ENCODE assay signal across 20 cellular contexts in the genomic region with DNA sequence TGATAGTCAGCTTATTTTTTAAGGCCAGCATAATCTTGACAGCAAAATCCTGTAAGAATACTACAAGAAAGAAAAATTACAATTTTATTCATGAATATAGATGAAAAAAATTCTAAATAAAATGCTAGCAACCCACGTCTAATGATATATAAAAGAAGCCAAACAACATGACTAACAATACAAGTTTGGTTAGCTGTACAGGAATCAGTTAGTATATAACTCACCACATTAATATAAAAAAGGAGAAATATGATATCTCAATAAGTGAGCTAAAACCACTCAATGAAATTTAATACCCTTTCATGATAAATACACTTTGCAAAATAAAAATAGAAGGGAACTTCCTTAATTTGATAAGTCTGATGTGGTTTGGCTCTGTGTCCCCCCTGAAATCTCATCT.
DNase-seq lines count a peak whose midpoint lies in the region; ATAC-seq, FAIRE-seq and TF ChIP-seq lines count a peak whose summit lies in the region.
"Had no signal": no experiment of that assay in that cellular context is flagged by ENCODE, and none has a peak within 500 bp of the region (broad histone marks: within the 10 kb centered on the region; RNA-seq: fewer than 3 reads in every experiment).

No MANE protein-coding gene starts in this region.

- H3K4me3 ChIP-seq in SK-N-SH (ENCODE audit: low read depth in 2 of 2, low read length in 1 of 2) (no peak overlapping the region), bronchial epithelial cell (ENCODE audit: low read depth, low read length) (no peak overlapping the region)
- H3K4me3 ChIP-seq: A549 had no signal

- DNase-seq in DMS53 (lab: John Stamatoyannopoulos, UW) (peak; percentile 36), DMS53 treated with DMSO at 0.1 percent for 48 hours (lab: John Stamatoyannopoulos, UW; ENCODE audit: unreplicated experiment) (no peak), SK-N-SH (no peak), bronchial epithelial cell (ENCODE audit: low read depth) (peak; percentile 27), kidney glomerular epithelial cell (lab: John Stamatoyannopoulos, UW) (no peak)
- DNase-seq in activated naive CD4-positive, alpha-beta T cell (lab: John Stamatoyannopoulos, UW): no peak
- DNase-seq: AML-193; Caco-2; CD4-positive, alpha-beta T cell; DMS79 treated with DMSO at 0.1 percent for 48 hours; GF-D8; H9; IMR-90 had no signal

- H2AFZ ChIP-seq in SK-N-SH (ENCODE audit: low read depth): no peak overlapping the region

- no peak overlapping the region for H3K9ac ChIP-seq in SK-N-SH

- no peaks in the 10 kb centered on the region for H4K20me1 ChIP-seq in SK-N-SH (ENCODE audit: insufficient read depth)

- no peak overlapping the region for H3K4me2 ChIP-seq in SK-N-SH
- H3K4me2 ChIP-seq: A549 had no signal

- POLR2A ChIA-PET in SK-N-SH (lab: Yijun Ruan, JAX): no interaction called here

- no peak for TF ChIP-seq RAD21 in SK-N-SH (IDR thresholded peaks at IDR 0.05; ENCODE audit: low read length)

- WGBS in SK-N-SH (ENCODE audit: low lambda C conversion rate): 54% methylated on average over 1 of the region's 1 CpG

- H3K79me2 ChIP-seq in SK-N-SH (ENCODE audit: insufficient read depth): no peaks in the 10 kb centered on the region

- no peak for TF ChIP-seq EP300 in SK-N-SH (IDR thresholded peaks at IDR 0.05; ENCODE audit: borderline replicate concordance in 1 of 2, low read depth in 1 of 2, low read length in 1 of 2)

- CTCF ChIA-PET in SK-N-SH (lab: Yijun Ruan, JAX): no interaction called here

- no peaks in the 10 kb centered on the region for H3K27me3 ChIP-seq in SK-N-SH (ENCODE audit: insufficient read depth)
- no peaks in the 10 kb centered on the region for H3K27me3 ChIP-seq in bronchial epithelial cell (ENCODE audit: control insufficient read depth, insufficient read depth, low read length)

- no peaks in the 10 kb centered on the region for H3K36me3 ChIP-seq in SK-N-SH (replicated peaks in 1 of 2; ENCODE audit: control insufficient read depth in 1 of 2, insufficient read depth in 2 of 2, low read length in 1 of 2)
- H3K36me3 ChIP-seq in bronchial epithelial cell (ENCODE audit: control insufficient read depth, insufficient read depth, low read length): no peaks in the 10 kb centered on the region

- H3K27ac ChIP-seq in SK-N-SH (ENCODE audit: low read depth in 2 of 2, low read length in 1 of 2): no peak overlapping the region
- H3K27ac ChIP-seq: 22Rv1, A549, C4-2B had no signal

- no peaks in the 10 kb centered on the region for H3K4me1 ChIP-seq in SK-N-SH (ENCODE audit: control insufficient read depth in 1 of 2, insufficient read depth in 2 of 2, low read depth in 1 of 2, low read length in 1 of 2)
- H3K4me1 ChIP-seq: A549, Caco-2 had no signal

- no peaks in the 10 kb centered on the region for H3K9me2 ChIP-seq in SK-N-SH

- no peaks in the 10 kb centered on the region for H3K9me3 ChIP-seq in SK-N-SH
- H3K9me3 ChIP-seq: A549 had no signal

- TF ChIP-seq CTCF in SK-N-SH (IDR thresholded peaks at IDR 0.05) (no peak), bronchial epithelial cell (IDR thresholded peaks at IDR 0.05; ENCODE audit: insufficient read depth, low read length, severe bottlenecking) (no peak)

- H3F3A ChIP-seq in SK-N-SH (replicated peaks; ENCODE audit: insufficient read depth): no peaks in the 10 kb centered on the region

- no peak for FAIRE-seq in bronchial epithelial cell (lab: Jason Lieb, UNC)
- FAIRE-seq: A549, D721Med, H1, HTR-8/SVneo had no signal

- ATAC-seq in SK-N-SH treated with all-trans-retinoic acid at 6 μM for 48 hours: peak; percentile 40; the same call in 1 of the 3 replicates
- ATAC-seq: A549 had no signal

TF ChIP-seq in SK-N-SH treated with all-trans-retinoic acid at 6 μM for 48 hours, 23 proteins besides CTCF, POLR2A, EP300 and RAD21:
- TF ChIP-seq ZFP3 (CRISPR knock-in tag; IDR thresholded peaks at IDR 0.05) (no peak), ISL1 (CRISPR knock-in tag; IDR thresholded peaks at IDR 0.05) (no peak), GLIS3 (CRISPR knock-in tag; IDR thresholded peaks at IDR 0.05) (no peak), SNAI2 (CRISPR knock-in tag; IDR thresholded peaks at IDR 0.05) (no peak), ZNF8 (CRISPR knock-in tag; IDR thresholded peaks at IDR 0.05) (no peak), OSR1 (CRISPR knock-in tag; IDR thresholded peaks at IDR 0.05) (no peak), TCF4 (CRISPR knock-in tag; IDR thresholded peaks at IDR 0.05; ENCODE audit: borderline replicate concordance) (no peak), ZNF565 (CRISPR knock-in tag; conservative IDR thresholded peaks at IDR 0.05; ENCODE audit: low read depth) (no peak)
- TF ChIP-seq, protein P1, sequence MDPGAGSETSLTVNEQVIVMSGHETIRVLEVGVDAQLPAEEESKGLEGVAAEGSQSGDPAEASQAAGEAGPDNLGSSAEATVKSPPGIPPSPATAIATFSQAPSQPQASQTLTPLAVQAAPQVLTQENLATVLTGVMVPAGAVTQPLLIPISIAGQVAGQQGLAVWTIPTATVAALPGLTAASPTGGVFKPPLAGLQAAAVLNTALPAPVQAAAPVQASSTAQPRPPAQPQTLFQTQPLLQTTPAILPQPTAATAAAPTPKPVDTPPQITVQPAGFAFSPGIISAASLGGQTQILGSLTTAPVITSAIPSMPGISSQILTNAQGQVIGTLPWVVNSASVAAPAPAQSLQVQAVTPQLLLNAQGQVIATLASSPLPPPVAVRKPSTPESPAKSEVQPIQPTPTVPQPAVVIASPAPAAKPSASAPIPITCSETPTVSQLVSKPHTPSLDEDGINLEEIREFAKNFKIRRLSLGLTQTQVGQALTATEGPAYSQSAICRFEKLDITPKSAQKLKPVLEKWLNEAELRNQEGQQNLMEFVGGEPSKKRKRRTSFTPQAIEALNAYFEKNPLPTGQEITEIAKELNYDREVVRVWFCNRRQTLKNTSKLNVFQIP (CRISPR knock-in tag; IDR thresholded peaks at IDR 0.05; ENCODE audit: borderline replicate concordance, low read depth): no peak
- TF ChIP-seq, protein P2, sequence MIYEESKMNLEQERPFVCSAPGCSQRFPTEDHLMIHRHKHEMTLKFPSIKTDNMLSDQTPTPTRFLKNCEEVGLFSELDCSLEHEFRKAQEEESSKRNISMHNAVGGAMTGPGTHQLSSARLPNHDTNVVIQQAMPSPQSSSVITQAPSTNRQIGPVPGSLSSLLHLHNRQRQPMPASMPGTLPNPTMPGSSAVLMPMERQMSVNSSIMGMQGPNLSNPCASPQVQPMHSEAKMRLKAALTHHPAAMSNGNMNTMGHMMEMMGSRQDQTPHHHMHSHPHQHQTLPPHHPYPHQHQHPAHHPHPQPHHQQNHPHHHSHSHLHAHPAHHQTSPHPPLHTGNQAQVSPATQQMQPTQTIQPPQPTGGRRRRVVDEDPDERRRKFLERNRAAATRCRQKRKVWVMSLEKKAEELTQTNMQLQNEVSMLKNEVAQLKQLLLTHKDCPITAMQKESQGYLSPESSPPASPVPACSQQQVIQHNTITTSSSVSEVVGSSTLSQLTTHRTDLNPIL (CRISPR knock-in tag; IDR thresholded peaks at IDR 0.05; ENCODE audit: low read depth): no peak

TF ChIP-seq in SK-N-SH, 30 proteins besides CTCF, POLR2A, EP300 and RAD21:
- TF ChIP-seq SMC3 (IDR thresholded peaks at IDR 0.05; ENCODE audit: low read depth, low read length) (no peak), RCOR1 (IDR thresholded peaks at IDR 0.05; ENCODE audit: low read length) (no peak), ELF1 (IDR thresholded peaks at IDR 0.05) (no peak), NFIC (IDR thresholded peaks at IDR 0.05; ENCODE audit: borderline replicate concordance) (no peak), POLR2AphosphoS5 (IDR thresholded peaks at IDR 0.05; ENCODE audit: low read depth, low read length) (no peak), TEAD4 (IDR thresholded peaks at IDR 0.05; ENCODE audit: borderline replicate concordance, insufficient read depth) (no peak)

Comparison
In these comparisons a context has a peak if more than half of its experiments do, and no peak if none do; other contexts are left out.
1. DNase-seq: peak in DMS53 (single experiment) and bronchial epithelial cell (single experiment); none in DMS53 treated with DMSO at 0.1 percent for 48 hours (single experiment), SK-N-SH (single experiment), kidney glomerular epithelial cell (single experiment) and activated naive CD4-positive, alpha-beta T cell (0 of 4).